1 cellular context compared by ENCODE assay signal in the genomic region with DNA sequence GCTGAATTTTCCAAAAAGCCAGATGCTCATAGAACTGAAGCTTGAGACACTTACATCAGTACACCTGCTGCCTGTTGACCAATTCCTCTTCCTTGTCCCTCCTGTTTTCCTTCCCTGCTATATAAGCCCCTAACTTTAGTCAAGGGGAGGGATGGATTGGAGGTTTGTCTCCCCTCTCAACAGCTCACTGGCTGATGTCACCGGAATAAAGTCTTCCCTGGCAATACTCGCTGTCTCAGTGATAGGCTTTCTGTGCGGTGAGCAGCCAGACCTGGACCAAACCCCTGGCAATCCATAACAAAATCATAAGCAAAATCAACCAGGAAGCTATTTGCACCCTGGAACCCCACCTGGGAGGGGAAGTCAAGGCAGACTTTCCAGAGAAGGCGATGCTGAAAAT.
TF ChIP-seq lines count a peak whose summit lies in the region.

No MANE protein-coding gene starts in this region.

TF ChIP-seq in HepG2, 621 proteins besides CTCF, POLR2A, EP300 and RAD21:
- 0 out of 2 replicates have a peak, but pooled peaks have one; percentile 0 for TF ChIP-seq ZNF761 (CRISPR knock-in tag; conservative IDR thresholded peaks at IDR 0.05)
- TF ChIP-seq, protein P1, sequence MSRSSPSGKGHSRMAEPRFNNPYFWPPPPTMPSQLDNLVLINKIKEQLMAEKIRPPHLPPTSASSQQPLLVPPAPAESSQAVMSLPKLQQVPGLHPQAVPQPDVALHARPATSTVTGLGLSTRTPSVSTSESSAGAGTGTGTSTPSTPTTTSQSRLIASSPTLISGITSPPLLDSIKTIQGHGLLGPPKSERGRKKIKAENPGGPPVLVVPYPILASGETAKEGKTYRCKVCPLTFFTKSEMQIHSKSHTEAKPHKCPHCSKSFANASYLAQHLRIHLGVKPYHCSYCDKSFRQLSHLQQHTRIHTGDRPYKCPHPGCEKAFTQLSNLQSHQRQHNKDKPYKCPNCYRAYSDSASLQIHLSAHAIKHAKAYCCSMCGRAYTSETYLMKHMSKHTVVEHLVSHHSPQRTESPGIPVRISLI (CRISPR knock-in tag; IDR thresholded peaks at IDR 0.05; ENCODE audit: borderline replicate concordance) = no peak
- TF ChIP-seq, protein P2, sequence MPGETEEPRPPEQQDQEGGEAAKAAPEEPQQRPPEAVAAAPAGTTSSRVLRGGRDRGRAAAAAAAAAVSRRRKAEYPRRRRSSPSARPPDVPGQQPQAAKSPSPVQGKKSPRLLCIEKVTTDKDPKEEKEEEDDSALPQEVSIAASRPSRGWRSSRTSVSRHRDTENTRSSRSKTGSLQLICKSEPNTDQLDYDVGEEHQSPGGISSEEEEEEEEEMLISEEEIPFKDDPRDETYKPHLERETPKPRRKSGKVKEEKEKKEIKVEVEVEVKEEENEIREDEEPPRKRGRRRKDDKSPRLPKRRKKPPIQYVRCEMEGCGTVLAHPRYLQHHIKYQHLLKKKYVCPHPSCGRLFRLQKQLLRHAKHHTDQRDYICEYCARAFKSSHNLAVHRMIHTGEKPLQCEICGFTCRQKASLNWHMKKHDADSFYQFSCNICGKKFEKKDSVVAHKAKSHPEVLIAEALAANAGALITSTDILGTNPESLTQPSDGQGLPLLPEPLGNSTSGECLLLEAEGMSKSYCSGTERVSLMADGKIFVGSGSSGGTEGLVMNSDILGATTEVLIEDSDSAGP (CRISPR knock-in tag; IDR thresholded peaks at IDR 0.05; ENCODE audit: borderline replicate concordance) = peak; percentile 5; the same call in 1 of the 2 replicates
